ENCODE assay signal across 19 cellular contexts in genomic region chr22:19483481-19484244, GRCh38. TPM values are rescaled to one million over a fixed set of nuclear protein-coding genes. Genes with fewer than 3 reads are reported as not detected.
DNase-seq lines count a peak whose midpoint lies in the region; ATAC-seq and TF ChIP-seq lines count a peak whose summit lies in the region.
"Had no signal": no experiment of that assay in that cellular context is flagged by ENCODE, and none has a peak within 500 bp of the region (broad histone marks: within the 10 kb centered on the region; RNA-seq: fewer than 3 reads in every experiment).

No MANE protein-coding gene starts in this region.

- intact Hi-C loops in activated CD4-positive, alpha-beta T cell treated with anti-CD3 and anti-CD28 coated beads for 36 hours (cut with DNase I, micrococcal nuclease): no loop called here

- no peak for ATAC-seq in activated CD4-positive, alpha-beta T cell treated with anti-CD3 and anti-CD28 coated beads for 36 hours
- ATAC-seq in GM18505 (IDR thresholded peaks at IDR 0.05; ENCODE audit: unreplicated experiment): no peak
- ATAC-seq: HepG2, left lung had no signal

- H3K27ac ChIP-seq in RWPE1: peak overlapping the region; percentile 70
- no peak overlapping the region for H3K27ac ChIP-seq in WERI-Rb-1
- H3K27ac ChIP-seq: left lung, prostate gland, SJSA1, suprapubic skin had no signal

- no peaks in the 10 kb centered on the region for H3K9me3 Mint-ChIP-seq in activated CD4-positive, alpha-beta T cell treated with anti-CD3 and anti-CD28 coated beads for 36 hours (ENCODE audit: low read depth)
- no peaks in the 10 kb centered on the region for H3K9me3 Mint-ChIP-seq in activated CD4-positive, alpha-beta T cell treated with anti-CD3 and anti-CD28 coated beads, Interleukin-2, amount 10 ng/mL, durations not matched to agents 7 days and 5 days
- H3K9me3 Mint-ChIP-seq: activated naive CD8-positive, alpha-beta T cell treated with anti-CD3 and anti-CD28 coated beads for 36 hours; naive B cell had no signal

- H3K4me3 Mint-ChIP-seq in activated CD4-positive, alpha-beta T cell treated with anti-CD3 and anti-CD28 coated beads for 36 hours: no peak overlapping the region
- H3K4me3 Mint-ChIP-seq in activated CD4-positive, alpha-beta T cell treated with anti-CD3 and anti-CD28 coated beads, Interleukin-2, amount 10 ng/mL, durations not matched to agents 7 days and 5 days: no peak overlapping the region
- H3K4me3 Mint-ChIP-seq: activated naive CD8-positive, alpha-beta T cell treated with anti-CD3 and anti-CD28 coated beads for 36 hours had no signal

- H3K27ac Mint-ChIP-seq in activated CD4-positive, alpha-beta T cell treated with anti-CD3 and anti-CD28 coated beads for 36 hours: peak overlapping the region; percentile 5
- H3K27ac Mint-ChIP-seq in activated CD4-positive, alpha-beta T cell treated with anti-CD3 and anti-CD28 coated beads, Interleukin-2, amount 10 ng/mL, durations not matched to agents 7 days and 5 days: no peak overlapping the region
- H3K27ac Mint-ChIP-seq: activated naive CD8-positive, alpha-beta T cell treated with anti-CD3 and anti-CD28 coated beads for 36 hours; naive B cell had no signal

- no peak overlapping the region for H3K4me3 ChIP-seq in foreskin fibroblast (ENCODE audit: low read depth in 1 of 2, low read length in 2 of 2)
- H3K4me3 ChIP-seq in WERI-Rb-1 (ENCODE audit: low read depth, low read length): no peak overlapping the region
- H3K4me3 ChIP-seq: left lung, prostate gland, SJSA1, suprapubic skin had no signal

- no peak for DNase-seq in activated CD4-positive, alpha-beta T cell treated with anti-CD3 and anti-CD28 coated beads for 36 hours
- no peak for DNase-seq in activated CD4-positive, alpha-beta T cell treated with anti-CD3 and anti-CD28 coated beads, Interleukin-2, amount 10 ng/mL, durations not matched to agents 7 days and 5 days
- DNase-seq in RWPE1 (ENCODE audit: low spot score) (no peak), foreskin fibroblast (peak; percentile 71 to 86), WERI-Rb-1 (no peak)
- DNase-seq: 8988T; activated naive CD8-positive, alpha-beta T cell treated with anti-CD3 and anti-CD28 coated beads for 36 hours; COR-L47; left lung; naive B cell; NCI-H1092 treated with DMSO at 0.1 percent for 48 hours; NK-92 treated with Interleukin-12 subunit alpha and Interleukin-12 subunit beta, amount 100 ng/mL, for 24 hours had no signal

- H3K4me1 Mint-ChIP-seq in activated CD4-positive, alpha-beta T cell treated with anti-CD3 and anti-CD28 coated beads for 36 hours: peaks cover 30% of the 10 kb centered on the region
- H3K4me1 Mint-ChIP-seq in activated CD4-positive, alpha-beta T cell treated with anti-CD3 and anti-CD28 coated beads, Interleukin-2, amount 10 ng/mL, durations not matched to agents 7 days and 5 days: peaks cover 22% of the 10 kb centered on the region

- TF ChIP-seq CTCF in RWPE1 (conservative IDR thresholded peaks at IDR 0.05; ENCODE audit: low read depth) (no peak), foreskin fibroblast (IDR thresholded peaks at IDR 0.05; ENCODE audit: low read depth, low read length) (no peak), WERI-Rb-1 (IDR thresholded peaks at IDR 0.05; ENCODE audit: low read depth, low read length) (no peak)

- no peaks in the 10 kb centered on the region for H3K9me3 ChIP-seq in WERI-Rb-1 (ENCODE audit: severe bottlenecking)
- H3K9me3 ChIP-seq: left lung, prostate gland, SJSA1, suprapubic skin had no signal

- no peaks in the 10 kb centered on the region for H3K27me3 ChIP-seq in WERI-Rb-1 (ENCODE audit: insufficient read depth, low read depth, severe bottlenecking)
- H3K27me3 ChIP-seq: left lung, SJSA1, suprapubic skin had no signal

- no peak for TF ChIP-seq POLR2A in GM18505 (IDR thresholded peaks at IDR 0.05; ENCODE audit: borderline replicate concordance, extremely low read depth, insufficient read depth, insufficient read length)

- H3K27me3 Mint-ChIP-seq in activated CD4-positive, alpha-beta T cell treated with anti-CD3 and anti-CD28 coated beads for 36 hours: no peaks in the 10 kb centered on the region
- no peaks in the 10 kb centered on the region for H3K27me3 Mint-ChIP-seq in activated CD4-positive, alpha-beta T cell treated with anti-CD3 and anti-CD28 coated beads, Interleukin-2, amount 10 ng/mL, durations not matched to agents 7 days and 5 days
- H3K27me3 Mint-ChIP-seq: activated naive CD8-positive, alpha-beta T cell treated with anti-CD3 and anti-CD28 coated beads for 36 hours; naive B cell had no signal

- H3K36me3 Mint-ChIP-seq in activated CD4-positive, alpha-beta T cell treated with anti-CD3 and anti-CD28 coated beads for 36 hours (ENCODE audit: low read depth): peaks cover 58% of the 10 kb centered on the region
- peaks cover 42% of the 10 kb centered on the region for H3K36me3 Mint-ChIP-seq in activated CD4-positive, alpha-beta T cell treated with anti-CD3 and anti-CD28 coated beads, Interleukin-2, amount 10 ng/mL, durations not matched to agents 7 days and 5 days (ENCODE audit: low read depth)
- H3K36me3 Mint-ChIP-seq: naive B cell had no signal

- POLR2A ChIA-PET in activated CD4-positive, alpha-beta T cell treated with anti-CD3 and anti-CD28 coated beads for 36 hours (lab: Charles Lee): no interaction called here
- POLR2A ChIA-PET in activated CD4-positive, alpha-beta T cell treated with anti-CD3 and anti-CD28 coated beads, Interleukin-2, amount 10 ng/mL, durations not matched to agents 7 days and 5 days (lab: Charles Lee): no interaction called here
- POLR2A ChIA-PET in RWPE1 (lab: Yijun Ruan, JAX; ENCODE audit: low non-redundant PET): no interaction called here

- peaks cover 73% of the 10 kb centered on the region for H3K36me3 ChIP-seq in WERI-Rb-1
- H3K36me3 ChIP-seq: prostate gland, suprapubic skin had no signal

- CTCF ChIA-PET in activated CD4-positive, alpha-beta T cell treated with anti-CD3 and anti-CD28 coated beads for 36 hours (lab: Charles Lee): no interaction called here
- CTCF ChIA-PET in activated CD4-positive, alpha-beta T cell treated with anti-CD3 and anti-CD28 coated beads, Interleukin-2, amount 10 ng/mL, durations not matched to agents 7 days and 5 days (lab: Charles Lee): no interaction called here
- CTCF ChIA-PET in RWPE1 (lab: Yijun Ruan, JAX): interaction anchor here (1.2 kb wide), 1 partner anchor 146 kb away, joined by 3 read pairs; no protein-coding TSS in a partner anchor

RNA-seq across cellular contexts. Expression of gene CDC45, which starts 3.9 kb away (rescaled TPM):
- total RNA-seq in activated CD4-positive, alpha-beta T cell treated with anti-CD3 and anti-CD28 coated beads for 36 hours: 100 to 1,000 TPM; 103 to 111 TPM
- 10 to 100 TPM; 59.5 to 65.7 TPM for total RNA-seq in activated CD4-positive, alpha-beta T cell treated with anti-CD3 and anti-CD28 coated beads, Interleukin-2, amount 10 ng/mL, durations not matched to agents 7 days and 5 days

RNA-seq across cellular contexts. Expression of gene UFD1, which starts 4.7 kb away (rescaled TPM):
- 100 to 1,000 TPM in 1 of 2 experiments, 10 to 100 TPM in 1; 78.4 to 109 TPM for total RNA-seq in activated CD4-positive, alpha-beta T cell treated with anti-CD3 and anti-CD28 coated beads for 36 hours
- total RNA-seq in activated CD4-positive, alpha-beta T cell treated with anti-CD3 and anti-CD28 coated beads, Interleukin-2, amount 10 ng/mL, durations not matched to agents 7 days and 5 days: 100 to 1,000 TPM in 1 of 2 experiments, 10 to 100 TPM in 1; 93.1 to 114 TPM

RNA-seq across cellular contexts. Expression of gene C22orf39, which starts 36.2 kb away (rescaled TPM):
- 10 to 100 TPM; 21.9 to 22.2 TPM for total RNA-seq in activated CD4-positive, alpha-beta T cell treated with anti-CD3 and anti-CD28 coated beads for 36 hours
- total RNA-seq in activated CD4-positive, alpha-beta T cell treated with anti-CD3 and anti-CD28 coated beads, Interleukin-2, amount 10 ng/mL, durations not matched to agents 7 days and 5 days: 10 to 100 TPM; 33.3 to 34.0 TPM

RNA-seq across cellular contexts. Expression of gene CLDN5, which starts 40.5 kb away (rescaled TPM):
- not detected for total RNA-seq in activated CD4-positive, alpha-beta T cell treated with anti-CD3 and anti-CD28 coated beads for 36 hours
- under 1 TPM; 0.25 to 0.40 TPM for total RNA-seq in activated CD4-positive, alpha-beta T cell treated with anti-CD3 and anti-CD28 coated beads, Interleukin-2, amount 10 ng/mL, durations not matched to agents 7 days and 5 days
- total RNA-seq: activated CD8-positive, alpha-beta memory T cell treated with anti-CD3 and anti-CD28 coated beads for 36 hours; activated naive CD8-positive, alpha-beta T cell treated with anti-CD3 and anti-CD28 coated beads for 36 hours; chondrocyte; HepG2; SJSA1 had no signal

RNA-seq across cellular contexts. Expression of gene MRPL40, which starts 51.3 kb away (rescaled TPM):
- 10 to 100 TPM; 34.1 to 34.4 TPM for total RNA-seq in activated CD4-positive, alpha-beta T cell treated with anti-CD3 and anti-CD28 coated beads for 36 hours
- 10 to 100 TPM; 19.7 to 19.9 TPM for total RNA-seq in activated CD4-positive, alpha-beta T cell treated with anti-CD3 and anti-CD28 coated beads, Interleukin-2, amount 10 ng/mL, durations not matched to agents 7 days and 5 days

Comparison
In these comparisons a context has a peak if more than half of its experiments do, and no peak if none do; other contexts are left out.
1. DNase-seq: peak in foreskin fibroblast (2 of 2); none in activated CD4-positive, alpha-beta T cell treated with anti-CD3 and anti-CD28 coated beads for 36 hours (single experiment), activated CD4-positive, alpha-beta T cell treated with anti-CD3 and anti-CD28 coated beads, Interleukin-2, amount 10 ng/mL, durations not matched to agents 7 days and 5 days (single experiment), RWPE1 (single experiment) and WERI-Rb-1 (single experiment).